31 cellular contexts compared by ENCODE assay signal in genomic region chr10:47308775-47309174, GRCh38. TPM values are rescaled to one million over a fixed set of nuclear protein-coding genes. Genes with fewer than 3 reads are reported as not detected.
"Had no signal": no experiment of that assay in that cellular context is flagged by ENCODE, and none has a peak within 500 bp of the region (broad histone marks: within the 10 kb centered on the region; RNA-seq: fewer than 3 reads in every experiment).

No MANE protein-coding gene starts in this region.

- H3K4me2 ChIP-seq: smooth muscle cell had no signal

- H3K4me1 Mint-ChIP-seq: natural killer cell had no signal

- H3K27ac Mint-ChIP-seq: mesothelial cell of epicardium; natural killer cell; nephron progenitor cell; progenitor cell of endocrine pancreas; stimulated activated naive B cell treated with anti-CD40 and anti-IgM and Interleukin-4, amounts not matched to agents 10 μg/mL and 1 μg/mL and 100 μg/mL, for 72 hours; type B pancreatic cell had no signal

- DNase-seq: islet precursor cell; left ventricle myocardium inferior; naive B cell; natural killer cell; nephron progenitor cell; nucleus accumbens; stimulated activated CD4-positive, alpha-beta T cell treated with anti-CD3 and anti-CD28 coated beads, Interleukin-1b, Interleukin-23, amount 100 ng/mL, for 48 hours; stimulated activated CD4-positive, alpha-beta T cell treated with anti-CD3 and anti-CD28 coated beads, Interleukin-2, amount 100 ng/mL, for 48 hours; stimulated activated CD4-positive, alpha-beta T cell treated with anti-CD3 and anti-CD28 coated beads, Interleukin-4, amount 100 ng/mL, for 4 hours; stimulated activated naive B cell treated with anti-CD40 and anti-IgM and Interleukin-4, amounts not matched to agents 10 μg/mL and 1 μg/mL and 100 μg/mL, for 72 hours; stomach; testis; tibial artery; uterus had no signal

- H3K27ac ChIP-seq: left ventricle myocardium inferior, parathyroid adenoma, right atrium auricular region, right lobe of liver, stomach, testis, tibial artery, uterus had no signal

- H3K36me3 ChIP-seq: left ventricle myocardium inferior, right atrium auricular region, right lobe of liver, stomach, tibial artery, uterus had no signal

- H3K4me3 Mint-ChIP-seq: mesothelial cell of epicardium; naive B cell; natural killer cell; nephron progenitor cell; stimulated activated naive B cell treated with anti-CD40 and anti-IgM and Interleukin-4, amounts not matched to agents 10 μg/mL and 1 μg/mL and 100 μg/mL, for 72 hours; type B pancreatic cell had no signal

- H3K4me1 ChIP-seq: parathyroid adenoma, right lobe of liver, uterus had no signal

- H3K4me3 ChIP-seq: left ventricle myocardium inferior, lung, right atrium auricular region, right lobe of liver, smooth muscle cell, stomach, testis, tibial artery, uterus had no signal

- H3K9me3 Mint-ChIP-seq: mesothelial cell of epicardium; naive B cell; natural killer cell; nephron progenitor cell; stimulated activated naive B cell treated with anti-CD40 and anti-IgM and Interleukin-4, amounts not matched to agents 10 μg/mL and 1 μg/mL and 100 μg/mL, for 72 hours; type B pancreatic cell had no signal

- H3K9me3 ChIP-seq: left ventricle myocardium inferior, right atrium auricular region, right lobe of liver, stomach, testis, tibial artery, uterus had no signal

- H3K9ac ChIP-seq: parathyroid adenoma had no signal

- H3K27me3 ChIP-seq: right atrium auricular region, right lobe of liver, testis, uterus had no signal

- ATAC-seq: natural killer cell; right lobe of liver; stimulated activated naive B cell treated with anti-CD40 and anti-IgM and Interleukin-4, amounts not matched to agents 10 μg/mL and 1 μg/mL and 100 μg/mL, for 72 hours; stimulated activated naive CD8-positive, alpha-beta T cell treated with anti-CD3 and anti-CD28 coated beads, Interleukin-15, Interleukin-2, amounts not matched to agents 100 U/mL and 50 U/mL, for 24 hours had no signal

- H3K36me3 Mint-ChIP-seq: mesothelial cell of epicardium; naive B cell; natural killer cell; stimulated activated naive B cell treated with anti-CD40 and anti-IgM and Interleukin-4, amounts not matched to agents 10 μg/mL and 1 μg/mL and 100 μg/mL, for 72 hours had no signal

- H2AFZ ChIP-seq: parathyroid adenoma had no signal

RNA-seq across cellular contexts. Expression of gene GDF10, which starts 8.8 kb away (rescaled TPM):
- total RNA-seq: kidney epithelial cell, mononuclear cell, natural killer cell, osteocyte, progenitor cell of endocrine pancreas, pulmonary artery endothelial cell, renal cortical epithelial cell, right lobe of liver had no signal

RNA-seq across cellular contexts. Expression of gene GDF2, which starts 13.5 kb away (rescaled TPM):
- total RNA-seq: kidney epithelial cell, left ventricle myocardium inferior, lower leg skin, lung, mesothelial cell of epicardium, mononuclear cell, natural killer cell, osteocyte, progenitor cell of endocrine pancreas, pulmonary artery endothelial cell, renal cortical epithelial cell, skeletal muscle tissue, smooth muscle cell, stomach, ureter, uterus had no signal
- polyA plus RNA-seq: lung, smooth muscle cell, stomach had no signal

RNA-seq across cellular contexts. Expression of gene RBP3, which starts 39.4 kb away (rescaled TPM):
- total RNA-seq: kidney epithelial cell, left ventricle myocardium inferior, lower leg skin, lung, mesothelial cell of epicardium, mononuclear cell, natural killer cell, osteocyte, pulmonary artery endothelial cell, renal cortical epithelial cell, right atrium auricular region, right lobe of liver, skeletal muscle tissue, smooth muscle cell, stomach, ureter, uterus had no signal
- polyA plus RNA-seq: smooth muscle cell, stomach had no signal
